12 cellular contexts compared by ENCODE assay signal in the genomic region with DNA sequence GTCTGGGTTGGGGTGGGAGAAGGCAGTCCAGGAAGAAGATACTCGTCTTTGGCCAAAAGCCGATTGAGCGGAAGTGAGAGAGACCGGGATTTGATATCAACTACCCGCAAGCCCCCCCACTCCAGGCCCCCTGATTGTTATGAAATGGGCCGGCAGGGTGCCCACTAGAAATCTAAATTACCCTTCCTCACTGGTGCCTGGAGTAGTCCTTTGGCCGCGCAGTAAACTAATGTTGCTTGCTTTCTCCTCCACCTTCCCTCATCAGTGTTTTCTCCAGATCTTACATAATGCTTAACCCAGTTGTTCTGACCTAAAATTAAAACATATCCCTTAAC.
DNase-seq lines count a peak whose midpoint lies in the region; ATAC-seq and TF ChIP-seq lines count a peak whose summit lies in the region.
"Had no signal": no experiment of that assay in that cellular context is flagged by ENCODE, and none has a peak within 500 bp of the region (broad histone marks: within the 10 kb centered on the region; RNA-seq: fewer than 3 reads in every experiment).

No MANE protein-coding gene starts in this region.

- no peaks in the 10 kb centered on the region for H3K9me2 ChIP-seq in GM23338 (ENCODE audit: insufficient read depth)
- no peaks in the 10 kb centered on the region for H3K9me2 ChIP-seq in hepatocyte (replicated peaks; ENCODE audit: insufficient read depth)

- H3K4me1 Mint-ChIP-seq in GM23338 = peaks cover 76% of the 10 kb centered on the region

- no peaks in the 10 kb centered on the region; the same call in 2 of the 3 replicates for H3K36me3 Mint-ChIP-seq in GM23338 (ENCODE audit: low read depth)

- DNase-seq in GM23338 (ENCODE audit: low spot score) (no peak), adipocyte (ENCODE audit: low read depth) (no peak), hepatocyte (ENCODE audit: low spot score) (no peak), sciatic nerve (ENCODE audit: low spot score) (no peak), NCI-H2227 (lab: John Stamatoyannopoulos, UW; ENCODE audit: unreplicated experiment) (no peak), NCI-H1436 treated with DMSO at 0.1 percent for 48 hours (lab: John Stamatoyannopoulos, UW) (no peak), NCI-H524 treated with DMSO at 0.1 percent for 48 hours (lab: John Stamatoyannopoulos, UW) (no peak)
- DNase-seq: activated T-cell treated with anti-CD3 and anti-CD28 coated beads, Interleukin-2, amount 50 U/mL, for 4 hours; kidney glomerular epithelial cell; NCI-H1436; NK-92 treated with Interleukin-12 subunit alpha and Interleukin-12 subunit beta, amount 100 ng/mL, for 24 hours had no signal

- no peaks in the 10 kb centered on the region for H3K9me3 ChIP-seq in adipocyte (ENCODE audit: control insufficient read depth, low read length)
- no peaks in the 10 kb centered on the region for H3K9me3 ChIP-seq in hepatocyte (ENCODE audit: low read depth)

- intact Hi-C loops in sciatic nerve (cut with DNase I) = no loop called here

- peaks cover 18% of the 10 kb centered on the region for H3F3A ChIP-seq in GM23338 (replicated peaks; ENCODE audit: low read depth)

- H3K27me3 ChIP-seq in GM23338 (ENCODE audit: insufficient read depth) (peaks cover 99% of the 10 kb centered on the region), adipocyte (replicated peaks; ENCODE audit: control insufficient read depth, insufficient read depth, low read length) (peaks cover 20% of the 10 kb centered on the region), hepatocyte (peaks cover 98% of the 10 kb centered on the region)

- H4K20me1 ChIP-seq in GM23338 (replicated peaks; ENCODE audit: insufficient read depth) (no peaks in the 10 kb centered on the region), hepatocyte (ENCODE audit: insufficient read depth, poor library complexity, severe bottlenecking) (peaks cover 3% of the 10 kb centered on the region)

- peaks cover 68% of the 10 kb centered on the region for H3K4me1 ChIP-seq in GM23338 (ENCODE audit: insufficient read depth)
- no peaks in the 10 kb centered on the region for H3K4me1 ChIP-seq in adipocyte (ENCODE audit: control insufficient read depth, insufficient read depth, low read length)
- H3K4me1 ChIP-seq in hepatocyte (ENCODE audit: insufficient read depth) = peaks cover 11% of the 10 kb centered on the region

- H3K27ac Mint-ChIP-seq in GM23338 = no peak overlapping the region

- H3K4me3 Mint-ChIP-seq in GM23338 = peak overlapping the region; percentile 61
- H3K4me3 Mint-ChIP-seq: activated T-cell treated with anti-CD3 and anti-CD28 coated beads, Interleukin-2, amount 50 U/mL, for 4 hours had no signal

- H3K27ac ChIP-seq in GM23338 (ENCODE audit: low read depth) = no peak overlapping the region
- no peak overlapping the region for H3K27ac ChIP-seq in hepatocyte

- 24% methylated on average over 8 of the region's 8 CpGs for WGBS in hepatocyte (ENCODE audit: low lambda C conversion rate, missing lambda C conversion rate)

- H3K4me3 ChIP-seq in GM23338 = peak overlapping the region; percentile 53
- H3K4me3 ChIP-seq in adipocyte (ENCODE audit: low read length) = peak overlapping the region; percentile 72
- H3K4me3 ChIP-seq in hepatocyte = peak overlapping the region; percentile 9

- peak overlapping the region; percentile 7 for H3K9ac ChIP-seq in adipocyte (ENCODE audit: low read length)

- no peaks in the 10 kb centered on the region for H3K9me3 Mint-ChIP-seq in GM23338
- H3K9me3 Mint-ChIP-seq: activated T-cell treated with anti-CD3 and anti-CD28 coated beads, Interleukin-2, amount 50 U/mL, for 4 hours had no signal

- ATAC-seq in GM23338 = peak; percentile 3; the same call in 2 of the 3 replicates
- ATAC-seq in sciatic nerve = peak; percentile 37
- no peak for ATAC-seq in GM18909 (IDR thresholded peaks at IDR 0.05; ENCODE audit: poor library complexity, unreplicated experiment)

- H3K4me2 ChIP-seq in GM23338 = peak overlapping the region; percentile 80
- peak overlapping the region; percentile 86 for H3K4me2 ChIP-seq in hepatocyte

- H3K79me2 ChIP-seq in GM23338 (replicated peaks; ENCODE audit: insufficient read depth) (no peaks in the 10 kb centered on the region), hepatocyte (no peaks in the 10 kb centered on the region)

- H2AFZ ChIP-seq in GM23338 = peak overlapping the region; percentile 61
- H2AFZ ChIP-seq in hepatocyte = peak overlapping the region; percentile 53

- no peaks in the 10 kb centered on the region for H3K36me3 ChIP-seq in GM23338 (ENCODE audit: insufficient read depth)
- H3K36me3 ChIP-seq in adipocyte (ENCODE audit: control insufficient read depth, insufficient read depth, low read length, severe bottlenecking) = no peaks in the 10 kb centered on the region
- H3K36me3 ChIP-seq in hepatocyte (replicated peaks; ENCODE audit: insufficient read depth, low read depth) = no peaks in the 10 kb centered on the region

- peaks cover 97% of the 10 kb centered on the region for H3K27me3 Mint-ChIP-seq in GM23338 (ENCODE audit: insufficient read depth, low read depth, poor library complexity)

- TF ChIP-seq CTCF in GM23338 (conservative IDR thresholded peaks at IDR 0.05; ENCODE audit: low read depth in 2 of 2) (no peak), hepatocyte (IDR thresholded peaks at IDR 0.05; ENCODE audit: poor library complexity) (no peak)

TF ChIP-seq in GM23338, 12 proteins besides CTCF, POLR2A, EP300 and RAD21:
- TF ChIP-seq, protein P1, sequence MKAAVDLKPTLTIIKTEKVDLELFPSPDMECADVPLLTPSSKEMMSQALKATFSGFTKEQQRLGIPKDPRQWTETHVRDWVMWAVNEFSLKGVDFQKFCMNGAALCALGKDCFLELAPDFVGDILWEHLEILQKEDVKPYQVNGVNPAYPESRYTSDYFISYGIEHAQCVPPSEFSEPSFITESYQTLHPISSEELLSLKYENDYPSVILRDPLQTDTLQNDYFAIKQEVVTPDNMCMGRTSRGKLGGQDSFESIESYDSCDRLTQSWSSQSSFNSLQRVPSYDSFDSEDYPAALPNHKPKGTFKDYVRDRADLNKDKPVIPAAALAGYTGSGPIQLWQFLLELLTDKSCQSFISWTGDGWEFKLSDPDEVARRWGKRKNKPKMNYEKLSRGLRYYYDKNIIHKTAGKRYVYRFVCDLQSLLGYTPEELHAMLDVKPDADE (IDR thresholded peaks at IDR 0.05) = no peak
- TF ChIP-seq, protein P2, sequence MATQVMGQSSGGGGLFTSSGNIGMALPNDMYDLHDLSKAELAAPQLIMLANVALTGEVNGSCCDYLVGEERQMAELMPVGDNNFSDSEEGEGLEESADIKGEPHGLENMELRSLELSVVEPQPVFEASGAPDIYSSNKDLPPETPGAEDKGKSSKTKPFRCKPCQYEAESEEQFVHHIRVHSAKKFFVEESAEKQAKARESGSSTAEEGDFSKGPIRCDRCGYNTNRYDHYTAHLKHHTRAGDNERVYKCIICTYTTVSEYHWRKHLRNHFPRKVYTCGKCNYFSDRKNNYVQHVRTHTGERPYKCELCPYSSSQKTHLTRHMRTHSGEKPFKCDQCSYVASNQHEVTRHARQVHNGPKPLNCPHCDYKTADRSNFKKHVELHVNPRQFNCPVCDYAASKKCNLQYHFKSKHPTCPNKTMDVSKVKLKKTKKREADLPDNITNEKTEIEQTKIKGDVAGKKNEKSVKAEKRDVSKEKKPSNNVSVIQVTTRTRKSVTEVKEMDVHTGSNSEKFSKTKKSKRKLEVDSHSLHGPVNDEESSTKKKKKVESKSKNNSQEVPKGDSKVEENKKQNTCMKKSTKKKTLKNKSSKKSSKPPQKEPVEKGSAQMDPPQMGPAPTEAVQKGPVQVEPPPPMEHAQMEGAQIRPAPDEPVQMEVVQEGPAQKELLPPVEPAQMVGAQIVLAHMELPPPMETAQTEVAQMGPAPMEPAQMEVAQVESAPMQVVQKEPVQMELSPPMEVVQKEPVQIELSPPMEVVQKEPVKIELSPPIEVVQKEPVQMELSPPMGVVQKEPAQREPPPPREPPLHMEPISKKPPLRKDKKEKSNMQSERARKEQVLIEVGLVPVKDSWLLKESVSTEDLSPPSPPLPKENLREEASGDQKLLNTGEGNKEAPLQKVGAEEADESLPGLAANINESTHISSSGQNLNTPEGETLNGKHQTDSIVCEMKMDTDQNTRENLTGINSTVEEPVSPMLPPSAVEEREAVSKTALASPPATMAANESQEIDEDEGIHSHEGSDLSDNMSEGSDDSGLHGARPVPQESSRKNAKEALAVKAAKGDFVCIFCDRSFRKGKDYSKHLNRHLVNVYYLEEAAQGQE (IDR thresholded peaks at IDR 0.05; ENCODE audit: unreplicated experiment) = no peak
- peak; percentile 51 for TF ChIP-seq EZH2 (IDR thresholded peaks at IDR 0.05; ENCODE audit: low read depth, unreplicated experiment)

Comparison
In these comparisons a context has a peak if more than half of its experiments do, and no peak if none do; other contexts are left out.
1. H3K4me3 ChIP-seq: peak in every context shown above with its lines; median percentile 72 in adipocyte; 53 in GM23338; 9 in hepatocyte.